Comparison of ENCODE assay signal across 18 cellular contexts in genomic region chr3:74415731-74416130, GRCh38.
DNase-seq lines count a peak whose midpoint lies in the region; ATAC-seq and TF ChIP-seq lines count a peak whose summit lies in the region.
"Had no signal": no experiment of that assay in that cellular context is flagged by ENCODE, and none has a peak within 500 bp of the region (broad histone marks: within the 10 kb centered on the region; RNA-seq: fewer than 3 reads in every experiment).

No MANE protein-coding gene starts in this region.

- no peak overlapping the region for H3K4me3 ChIP-seq in GM23338
- no peak overlapping the region for H3K4me3 ChIP-seq in neural progenitor cell
- H3K4me3 ChIP-seq: A549 had no signal

- H3K36me3 Mint-ChIP-seq in GM23338 (ENCODE audit: low read depth) (no peaks in the 10 kb centered on the region), WTC11 (no peaks in the 10 kb centered on the region), neural progenitor cell (no peaks in the 10 kb centered on the region)
- no peaks in the 10 kb centered on the region for H3K36me3 Mint-ChIP-seq in activated T-cell treated with anti-CD3 and anti-CD28 coated beads, Interleukin-2, amount 50 U/mL, for 4 hours (ENCODE audit: insufficient read depth)

- H3K27ac Mint-ChIP-seq in GM23338: no peak overlapping the region
- peak overlapping the region; percentile 91 for H3K27ac Mint-ChIP-seq in WTC11
- H3K27ac Mint-ChIP-seq in neural progenitor cell: no peak overlapping the region
- H3K27ac Mint-ChIP-seq: CD4-positive, alpha-beta T cell; HFFc6 had no signal

- no peaks in the 10 kb centered on the region; the same call in 1 of the 2 replicates for H3K9me2 ChIP-seq in GM23338 (ENCODE audit: insufficient read depth)

- POLR2A ChIA-PET in WTC11 (lab: Charles Lee): no interaction called here

- peaks cover 37% of the 10 kb centered on the region for H3K4me1 ChIP-seq in GM23338 (ENCODE audit: insufficient read depth)
- H3K4me1 ChIP-seq in neural progenitor cell: no peaks in the 10 kb centered on the region
- H3K4me1 ChIP-seq: A549, Caco-2 had no signal

- peaks cover 1% of the 10 kb centered on the region for H3K27me3 Mint-ChIP-seq in GM23338 (ENCODE audit: insufficient read depth, low read depth, poor library complexity)
- no peaks in the 10 kb centered on the region for H3K27me3 Mint-ChIP-seq in WTC11 (ENCODE audit: low read depth)
- H3K27me3 Mint-ChIP-seq in neural progenitor cell (ENCODE audit: insufficient read depth, low read depth): no peaks in the 10 kb centered on the region
- no peaks in the 10 kb centered on the region for H3K27me3 Mint-ChIP-seq in activated T-cell treated with anti-CD3 and anti-CD28 coated beads, Interleukin-2, amount 50 U/mL, for 4 hours (ENCODE audit: low read depth)
- H3K27me3 Mint-ChIP-seq: CD4-positive, alpha-beta T cell had no signal

- no peaks in the 10 kb centered on the region for H3K9me3 Mint-ChIP-seq in GM23338
- H3K9me3 Mint-ChIP-seq in WTC11: peaks cover 3% of the 10 kb centered on the region; the same call in 1 of the 2 replicates
- H3K9me3 Mint-ChIP-seq in neural progenitor cell: no peaks in the 10 kb centered on the region
- H3K9me3 Mint-ChIP-seq in activated T-cell treated with anti-CD3 and anti-CD28 coated beads, Interleukin-2, amount 50 U/mL, for 4 hours: peaks cover 6% of the 10 kb centered on the region

- H3K9ac ChIP-seq in neural progenitor cell: no peak overlapping the region

- CTCF ChIA-PET in WTC11 (lab: Charles Lee): no interaction called here

- no peaks in the 10 kb centered on the region for H4K20me1 ChIP-seq in GM23338 (replicated peaks; ENCODE audit: insufficient read depth)
- H4K20me1 ChIP-seq in neural progenitor cell (ENCODE audit: low read depth): no peaks in the 10 kb centered on the region

- H3F3A ChIP-seq in GM23338 (replicated peaks; ENCODE audit: low read depth) (no peaks in the 10 kb centered on the region), neural progenitor cell (ENCODE audit: low read depth) (no peaks in the 10 kb centered on the region)

- ATAC-seq in GM23338 (peak; percentile 87), WTC11 (peak; percentile 96), esophagus mucosa (no peak), GM18907 (IDR thresholded peaks at IDR 0.05; ENCODE audit: unreplicated experiment) (no peak)
- ATAC-seq in activated T-cell treated with anti-CD3 and anti-CD28 coated beads, Interleukin-2, amount 50 U/mL, for 4 hours: no peak
- ATAC-seq: A549, HCT116 had no signal

- H3K9me3 ChIP-seq in neural progenitor cell (ENCODE audit: low read depth): no peaks in the 10 kb centered on the region
- H3K9me3 ChIP-seq: A549, Caco-2 had no signal

- TF ChIP-seq CTCF in GM23338 (conservative IDR thresholded peaks at IDR 0.05; ENCODE audit: low read depth in 2 of 2) (no peak), WTC11 (IDR thresholded peaks at IDR 0.05) (no peak), neural progenitor cell (IDR thresholded peaks at IDR 0.05) (no peak)

- H2AFZ ChIP-seq in GM23338 (no peak overlapping the region), neural progenitor cell (replicated peaks) (no peak overlapping the region)

- H3K4me1 Mint-ChIP-seq in GM23338 (peaks cover 32% of the 10 kb centered on the region), WTC11 (peaks cover 37% of the 10 kb centered on the region), neural progenitor cell (peaks cover 4% of the 10 kb centered on the region)
- no peaks in the 10 kb centered on the region for H3K4me1 Mint-ChIP-seq in activated T-cell treated with anti-CD3 and anti-CD28 coated beads, Interleukin-2, amount 50 U/mL, for 4 hours (ENCODE audit: low read depth)

- H3K27me3 ChIP-seq in GM23338 (ENCODE audit: insufficient read depth) (no peaks in the 10 kb centered on the region), neural progenitor cell (no peaks in the 10 kb centered on the region)

- no peak overlapping the region for H3K27ac ChIP-seq in GM23338 (ENCODE audit: low read depth)
- H3K27ac ChIP-seq in neural progenitor cell: no peak overlapping the region
- H3K27ac ChIP-seq: 22Rv1, A549, C4-2B, HL-60 had no signal

- no peaks in the 10 kb centered on the region for H3K79me2 ChIP-seq in GM23338 (replicated peaks; ENCODE audit: insufficient read depth)
- no peaks in the 10 kb centered on the region for H3K79me2 ChIP-seq in neural progenitor cell (ENCODE audit: low read depth)

- DNase-seq in GM23338 (ENCODE audit: low spot score): peak; percentile 57
- peak; percentile 32 for DNase-seq in WTC11 (ENCODE audit: low spot score)
- peak; percentile 25 for DNase-seq in iPS DF 4.7 (ENCODE audit: extremely low read depth, low spot score)
- peak; percentile 6 for DNase-seq in neural progenitor cell (ENCODE audit: low spot score)
- no peak for DNase-seq in activated T-cell treated with anti-CD3 and anti-CD28 coated beads, Interleukin-2, amount 50 U/mL, for 4 hours
- DNase-seq in midbrain (lab: John Stamatoyannopoulos, UW): no peak
- DNase-seq: AML-193; Caco-2; CD4-positive, alpha-beta T cell; HFFc6; IMR-90 had no signal

- H3K4me3 Mint-ChIP-seq in GM23338 (no peak overlapping the region), WTC11 (peak overlapping the region; percentile 30; the same call in 1 of the 2 replicates), neural progenitor cell (no peak overlapping the region)
- no peak overlapping the region for H3K4me3 Mint-ChIP-seq in activated T-cell treated with anti-CD3 and anti-CD28 coated beads, Interleukin-2, amount 50 U/mL, for 4 hours
- H3K4me3 Mint-ChIP-seq: CD4-positive, alpha-beta T cell; HFFc6 had no signal

- no peaks in the 10 kb centered on the region for H3K36me3 ChIP-seq in GM23338 (ENCODE audit: insufficient read depth)
- H3K36me3 ChIP-seq in neural progenitor cell: no peaks in the 10 kb centered on the region

- H3K4me2 ChIP-seq in GM23338 (no peak overlapping the region), neural progenitor cell (no peak overlapping the region)
- H3K4me2 ChIP-seq: A549 had no signal

TF ChIP-seq in GM23338, 12 proteins besides CTCF, POLR2A, EP300 and RAD21 (continues in another document):
- TF ChIP-seq ETS1 (IDR thresholded peaks at IDR 0.05): no peak
- TF ChIP-seq ZNF331 (CRISPR knock-in tag; IDR thresholded peaks at IDR 0.05; ENCODE audit: low read depth): no peak
- TF ChIP-seq NANOG (IDR thresholded peaks at IDR 0.05; ENCODE audit: borderline replicate concordance): no peak
- TF ChIP-seq POLR2AphosphoS5 (IDR thresholded peaks at IDR 0.05; ENCODE audit: low read depth): no peak
- no peak for TF ChIP-seq STAT1 (IDR thresholded peaks at IDR 0.05; ENCODE audit: unreplicated experiment)
- no peak for TF ChIP-seq EZH2 (IDR thresholded peaks at IDR 0.05; ENCODE audit: low read depth, unreplicated experiment)
- TF ChIP-seq JUNB (IDR thresholded peaks at IDR 0.05; ENCODE audit: unreplicated experiment): no peak

TF ChIP-seq in WTC11, 78 proteins besides CTCF, POLR2A, EP300 and RAD21:
- TF ChIP-seq USF1 (CRISPR knock-in tag; IDR thresholded peaks at IDR 0.05) (peak; percentile 62), NFATC4 (CRISPR knock-in tag; IDR thresholded peaks at IDR 0.05) (no peak), NFYB (CRISPR knock-in tag; conservative IDR thresholded peaks at IDR 0.05; ENCODE audit: low read depth) (0 out of 2 replicates have a peak, but pooled peaks have one; percentile 33), USF2 (CRISPR knock-in tag; IDR thresholded peaks at IDR 0.05) (peak; percentile 63)
TF ChIP-seq in WTC11: peak in this region for 3.

Comparison
In these comparisons a context has a peak if more than half of its experiments do, and no peak if none do; other contexts are left out.
1. ATAC-seq: peak in GM23338 (single experiment) and WTC11 (single experiment); none in esophagus mucosa (single experiment), GM18907 (single experiment) and activated T-cell treated with anti-CD3 and anti-CD28 coated beads, Interleukin-2, amount 50 U/mL, for 4 hours (0 of 2).
2. DNase-seq: peak in GM23338 (single experiment), WTC11 (single experiment), iPS DF 4.7 (single experiment) and neural progenitor cell (single experiment); none in activated T-cell treated with anti-CD3 and anti-CD28 coated beads, Interleukin-2, amount 50 U/mL, for 4 hours (single experiment) and midbrain (single experiment).